ENCODE assay signal across 8 cellular contexts in the genomic region with DNA sequence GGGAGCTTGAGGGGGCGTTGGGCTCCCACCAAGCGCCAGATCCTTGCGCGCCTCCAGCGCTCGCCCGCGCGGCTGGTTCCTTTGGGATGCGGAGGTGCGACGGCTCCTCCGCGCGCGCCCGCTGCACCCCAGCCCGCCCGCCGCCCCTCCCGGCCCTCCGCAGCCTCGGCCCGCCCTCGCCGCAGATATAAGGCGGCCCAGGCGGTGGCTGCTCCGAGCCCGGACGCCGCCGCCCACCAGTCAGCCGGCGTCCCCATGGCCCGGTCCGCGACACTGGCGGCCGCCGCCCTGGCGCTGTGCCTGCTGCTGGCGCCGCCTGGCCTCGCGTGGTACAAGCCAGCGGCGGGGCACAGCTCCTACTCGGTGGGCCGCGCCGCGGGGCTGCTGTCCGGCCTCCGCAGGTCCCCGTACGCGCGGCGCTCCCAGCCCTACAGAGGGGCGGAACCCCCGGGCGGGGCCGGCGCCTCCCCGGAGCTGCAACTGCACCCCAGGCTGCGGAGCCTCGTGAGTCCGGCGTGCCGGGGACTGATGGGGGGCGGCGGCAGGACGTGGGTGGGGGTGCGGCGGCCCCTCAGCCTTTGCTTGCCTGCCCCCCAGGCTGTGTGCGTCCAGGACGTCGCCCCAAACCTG. TPM values are rescaled to one million over a fixed set of nuclear protein-coding genes. Genes with fewer than 3 reads are reported as not detected.
DNase-seq lines count a peak whose midpoint lies in the region; ATAC-seq and TF ChIP-seq lines count a peak whose summit lies in the region.

A gene (plus strand): TSS at position 216 of the 630 bp plus-strand sequence. CDS start 40 bp downstream, at position 256.

- peaks cover 5% of the 10 kb centered on the region for H3K27me3 Mint-ChIP-seq in glutamatergic neuron (ENCODE audit: unreplicated experiment)

- peaks cover 10 to 57% of the 10 kb centered on the region in 2 experiments for H3K36me3 ChIP-seq in SK-N-SH (replicated peaks in 1 of 2; ENCODE audit: control insufficient read depth in 1 of 2, insufficient read depth in 2 of 2, low read length in 1 of 2)
- H3K36me3 ChIP-seq in rectal smooth muscle tissue (ENCODE audit: control insufficient read depth, insufficient read depth, low read length) = peaks cover 8% of the 10 kb centered on the region

- no peak for TF ChIP-seq EP300 in SK-N-SH (IDR thresholded peaks at IDR 0.05; ENCODE audit: borderline replicate concordance in 1 of 2, low read depth in 1 of 2, low read length in 1 of 2)

- H3K4me3 ChIP-seq in SK-N-SH (ENCODE audit: low read depth in 2 of 2, low read length in 1 of 2) (peak within 1 kb of the TSS in 1 of 2 experiments; percentile 33; a peak in 2 of 4 replicates), rectal smooth muscle tissue (ENCODE audit: low read length) (peak within 1 kb of the TSS; percentile 24)

- H3K36me3 Mint-ChIP-seq in glutamatergic neuron (ENCODE audit: unreplicated experiment) = no peaks in the 10 kb centered on the region

- H3K4me2 ChIP-seq in SK-N-SH = 0 out of 2 replicates have a peak within 1 kb of the TSS, but pooled peaks have one; percentile 57

- H2AFZ ChIP-seq in SK-N-SH (ENCODE audit: low read depth) = no peak within 1 kb of the TSS

- H3K4me1 Mint-ChIP-seq in glutamatergic neuron (ENCODE audit: low read depth, unreplicated experiment) = no peaks in the 10 kb centered on the region

- H3K9ac ChIP-seq in SK-N-SH (no peak within 1 kb of the TSS), rectal smooth muscle tissue (ENCODE audit: low read length) (no peak within 1 kb of the TSS)

- POLR2A ChIA-PET in SK-N-SH (lab: Yijun Ruan, JAX) = interaction anchor here (0.8 to 1.2 kb wide), 4 partner anchors 8 to 69 kb away, joined by 3 to 6 read pairs (median 4); a partner anchor contains a TSS

- H3F3A ChIP-seq in SK-N-SH (replicated peaks; ENCODE audit: insufficient read depth) = peaks cover 30% of the 10 kb centered on the region

- H3K27ac ChIP-seq in SK-N-SH (ENCODE audit: low read depth in 2 of 2, low read length in 1 of 2) = no peak within 1 kb of the TSS
- no peak within 1 kb of the TSS for H3K27ac ChIP-seq in rectal smooth muscle tissue (ENCODE audit: low read depth, low read length)

- no peak within 1 kb of the TSS for H3K4me3 Mint-ChIP-seq in glutamatergic neuron (ENCODE audit: unreplicated experiment)

- peaks cover 3 to 10% of the 10 kb centered on the region in 2 experiments; a peak in 1 of 4 replicates for H3K4me1 ChIP-seq in SK-N-SH (ENCODE audit: control insufficient read depth in 1 of 2, insufficient read depth in 2 of 2, low read depth in 1 of 2, low read length in 1 of 2)
- no peaks in the 10 kb centered on the region for H3K4me1 ChIP-seq in rectal smooth muscle tissue (ENCODE audit: control insufficient read depth, insufficient read depth, low read length)

- 29% methylated on average over 27 of the region's 79 CpGs for WGBS in SK-N-SH (ENCODE audit: low lambda C conversion rate)

- H3K27me3 ChIP-seq in SK-N-SH (ENCODE audit: insufficient read depth) = no peaks in the 10 kb centered on the region
- peaks cover 3% of the 10 kb centered on the region for H3K27me3 ChIP-seq in rectal smooth muscle tissue (ENCODE audit: control insufficient read depth, insufficient read depth, low read length)

- CTCF ChIA-PET in SK-N-SH (lab: Yijun Ruan, JAX) = interaction anchor here (0.9 to 2.3 kb wide), 8 partner anchors 9 to 119 kb away, joined by 3 to 9 read pairs (median 4); a partner anchor contains a TSS

- H3K27ac Mint-ChIP-seq in glutamatergic neuron (ENCODE audit: unreplicated experiment) = no peak within 1 kb of the TSS

- H4K20me1 ChIP-seq in SK-N-SH (ENCODE audit: insufficient read depth) = peaks cover 8% of the 10 kb centered on the region; the same call in 1 of the 2 replicates

- ATAC-seq in GM19395 (IDR thresholded peaks at IDR 0.05; ENCODE audit: unreplicated experiment) = no peak

- TF ChIP-seq CTCF in SK-N-SH (IDR thresholded peaks at IDR 0.05) (no peak), glutamatergic neuron (IDR thresholded peaks at IDR 0.05; ENCODE audit: partially characterized antibody, unreplicated experiment) (no peak)

- no peak for TF ChIP-seq RAD21 in SK-N-SH (IDR thresholded peaks at IDR 0.05; ENCODE audit: low read length)

- H3K79me2 ChIP-seq in SK-N-SH (ENCODE audit: insufficient read depth) = 0 out of 2 replicates have a peak, but pooled peaks cover under 1% of the 10 kb centered on the region

- peaks cover 4% of the 10 kb centered on the region for H3K9me3 Mint-ChIP-seq in glutamatergic neuron (ENCODE audit: unreplicated experiment)

- H3K9me2 ChIP-seq in SK-N-SH = no peaks in the 10 kb centered on the region

- DNase-seq in EH (ENCODE audit: low read depth) (peak; percentile 42), SK-N-SH (peak; percentile 92), glutamatergic neuron (peak; percentile 58), NCI-H1436 treated with DMSO at 0.1 percent for 48 hours (lab: John Stamatoyannopoulos, UW) (no peak), OCI-M2 (lab: John Stamatoyannopoulos, UW; ENCODE audit: unreplicated experiment) (no peak), hepatic stellate cell (ENCODE audit: low spot score) (no peak)

- H3K9me3 ChIP-seq in SK-N-SH = no peaks in the 10 kb centered on the region

TF ChIP-seq in SK-N-SH, 30 proteins besides CTCF, POLR2A, EP300 and RAD21:
- TF ChIP-seq MXI1 (IDR thresholded peaks at IDR 0.05; ENCODE audit: low read depth, low read length) = peak; percentile 48; the same call in 1 of the 2 replicates
- TF ChIP-seq TCF12 (IDR thresholded peaks at IDR 0.05) = no peak

RNA-seq across cellular contexts. Expression of the gene that starts here (rescaled TPM):
- polyA plus RNA-seq in SK-N-SH (2012; rRNA removed) = 0.91 and 2.4 TPM in 2 replicates
- polyA plus RNA-seq in SK-N-SH (2012; cell fraction: cytosol; rRNA removed) = 1.0 and 1.9 TPM in 2 replicates
- polyA plus RNA-seq in SK-N-SH (2012; cell fraction: nucleus; rRNA removed) = 0.89 and 2.1 TPM in 2 replicates
- 0.96 TPM for total RNA-seq in glutamatergic neuron (ENCODE audit: unreplicated experiment)

Comparison
In these comparisons a context has a peak if more than half of its experiments do, and no peak if none do; other contexts are left out.
1. Peak in DNase-seq in glutamatergic neuron; RNA of the gene not detected or under 1 TPM.
2. DNase-seq: peak in EH (single experiment) and SK-N-SH (single experiment); none in NCI-H1436 treated with DMSO at 0.1 percent for 48 hours (single experiment), OCI-M2 (single experiment) and hepatic stellate cell (single experiment).